ENCODE assay signal across 8 cellular contexts in the genomic region with DNA sequence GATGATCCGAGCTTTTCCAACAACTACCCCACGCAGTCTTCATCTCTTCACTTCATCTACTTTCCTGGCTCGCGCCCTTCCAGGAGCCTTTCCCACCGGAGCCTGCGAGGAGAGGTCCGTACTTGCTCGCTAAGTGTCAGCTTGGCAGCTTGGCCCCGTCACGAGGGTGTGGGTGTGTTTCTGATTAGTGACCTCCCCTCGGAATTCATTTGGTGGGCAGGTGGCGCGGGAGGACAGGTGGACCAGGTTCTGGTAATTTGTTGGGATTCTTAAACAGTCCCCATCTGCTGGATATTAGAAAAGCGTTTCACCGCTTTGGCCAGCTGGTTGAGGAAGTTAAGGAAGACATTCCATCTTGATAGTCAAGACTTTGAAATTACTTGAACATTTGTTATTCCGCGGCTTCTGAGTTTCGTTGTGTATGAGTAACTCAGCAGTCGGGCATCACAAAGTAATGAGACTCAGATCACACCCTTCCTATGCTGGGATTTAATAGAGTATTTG. TPM values are rescaled to one million over a fixed set of nuclear protein-coding genes. Genes with fewer than 3 reads are reported as not detected.
A peak's percentile ranks its signal among the peaks of the same experiment; 100 is the strongest.
DNase-seq lines count a peak whose midpoint lies in the region; TF ChIP-seq lines count a peak whose summit lies in the region.

No MANE protein-coding gene starts in this region.

- 0 out of 2 replicates have a peak, but pooled peaks cover 5% of the 10 kb centered on the region for H3K4me1 ChIP-seq in MM.1S (ENCODE audit: low read length)
- H3K4me1 ChIP-seq in mesodermal cell (ENCODE audit: control insufficient read depth, insufficient read depth, low read length, poor library complexity, severe bottlenecking), result peaks cover 11% of the 10 kb centered on the region

- peak overlapping the region; percentile 70; the same call in 1 of the 2 replicates for H3K27ac ChIP-seq in MM.1S (ENCODE audit: low read length)
- peak overlapping the region; percentile 92 for H3K27ac ChIP-seq in mesodermal cell (ENCODE audit: low read depth, low read length, severe bottlenecking)

- no peaks in the 10 kb centered on the region for H3K27me3 Mint-ChIP-seq in activated CD4-positive, alpha-beta T cell treated with anti-CD3 and anti-CD28 coated beads, Interleukin-2, amount 10 ng/mL, durations not matched to agents 24 days and 14 days

- no peaks in the 10 kb centered on the region for H3F3A ChIP-seq in MM.1S (ENCODE audit: insufficient read depth, low read length)

- peak overlapping the region; percentile 71 for H2AFZ ChIP-seq in MM.1S (ENCODE audit: low read length)

- no peaks in the 10 kb centered on the region; the same call in 1 of the 2 replicates for H3K36me3 ChIP-seq in GM06990 (ENCODE audit: control insufficient read depth, insufficient read depth, low read length)
- H3K36me3 ChIP-seq in H7 (replicated peaks; ENCODE audit: control insufficient read depth, insufficient read depth, low read length), result peaks cover 3% of the 10 kb centered on the region; the same call in 1 of the 2 replicates
- no peaks in the 10 kb centered on the region for H3K36me3 ChIP-seq in MM.1S (replicated peaks; ENCODE audit: insufficient read depth, low read length)
- H3K36me3 ChIP-seq in mesodermal cell (ENCODE audit: control insufficient read depth, insufficient read depth, low read length), result peaks cover 29% of the 10 kb centered on the region

- peaks cover 38% of the 10 kb centered on the region for H3K36me3 Mint-ChIP-seq in activated CD4-positive, alpha-beta T cell treated with anti-CD3 and anti-CD28 coated beads, Interleukin-2, amount 10 ng/mL, durations not matched to agents 24 days and 14 days (ENCODE audit: low read depth)

- H3K9me3 ChIP-seq in MM.1S (replicated peaks; ENCODE audit: insufficient read depth, low read length) (no peaks in the 10 kb centered on the region), mesodermal cell (ENCODE audit: control insufficient read depth, low read length) (no peaks in the 10 kb centered on the region)

- 0% methylated on average over 5 to 8 of the region's 19 CpGs for WGBS in mesodermal cell (ENCODE audit: insufficient coverage in 2 of 2), 2 experiments

- peaks cover 28% of the 10 kb centered on the region for H3K79me2 ChIP-seq in MM.1S (ENCODE audit: low read length)

- peak overlapping the region; percentile 47 for H3K4me2 ChIP-seq in MM.1S (ENCODE audit: low read depth, low read length)

- intact Hi-C loops in activated CD4-positive, alpha-beta T cell treated with anti-CD3 and anti-CD28 coated beads, Interleukin-2, amount 10 ng/mL, durations not matched to agents 24 days and 14 days (cut with micrococcal nuclease), result loop anchor here (5.0 to 10.0 kb wide), 2 partner anchors 687 to 1915 kb away; a partner anchor contains a TSS

- peak overlapping the region; percentile 81 for H3K4me3 ChIP-seq in GM06990 (replicated peaks; ENCODE audit: low read depth, low read length)
- peak overlapping the region; percentile 96 for H3K4me3 ChIP-seq in H7 (ENCODE audit: insufficient read depth, low read depth, low read length)
- H3K4me3 ChIP-seq in MM.1S (ENCODE audit: low read length), result peak overlapping the region; percentile 85
- peak overlapping the region; percentile 89 for H3K4me3 ChIP-seq in mesodermal cell (ENCODE audit: extremely low read depth, insufficient read depth, low read length, poor library complexity, severe bottlenecking)

- DNase-seq in GM06990 (ENCODE audit: extremely low read depth, insufficient read length) (no peak), H7 (peak; percentile 13), MM.1S (peak; percentile 47)
- DNase-seq in activated CD4-positive, alpha-beta T cell treated with anti-CD3 and anti-CD28 coated beads, Interleukin-2, amount 10 ng/mL, durations not matched to agents 24 days and 14 days, result peak; percentile 87
- peak; percentile 21 for DNase-seq in effector CD8-positive, alpha-beta T cell (lab: John Stamatoyannopoulos, UW)
- DNase-seq in stimulated activated CD8-positive, alpha-beta memory T cell treated with anti-CD3 and anti-CD28 coated beads, Interleukin-4, amount 100 ng/mL, for 24 hours (ENCODE audit: low read depth), result peak; percentile 41
- no peak for DNase-seq in central memory CD4-positive, alpha-beta T cell

- no peaks in the 10 kb centered on the region for H4K20me1 ChIP-seq in MM.1S (ENCODE audit: insufficient read depth, low read length)

- peak overlapping the region; percentile 99 for H3K4me3 Mint-ChIP-seq in activated CD4-positive, alpha-beta T cell treated with anti-CD3 and anti-CD28 coated beads, Interleukin-2, amount 10 ng/mL, durations not matched to agents 24 days and 14 days

- H3K27me3 ChIP-seq in GM06990 (replicated peaks; ENCODE audit: control insufficient read depth, insufficient read depth, low read length) (no peaks in the 10 kb centered on the region), H7 (ENCODE audit: control insufficient read depth, insufficient read depth, low read length) (no peaks in the 10 kb centered on the region), MM.1S (replicated peaks; ENCODE audit: insufficient read depth, low read length) (no peaks in the 10 kb centered on the region)

- H3K9me3 Mint-ChIP-seq in activated CD4-positive, alpha-beta T cell treated with anti-CD3 and anti-CD28 coated beads, Interleukin-2, amount 10 ng/mL, durations not matched to agents 24 days and 14 days, result no peaks in the 10 kb centered on the region

- H3K27ac Mint-ChIP-seq in activated CD4-positive, alpha-beta T cell treated with anti-CD3 and anti-CD28 coated beads, Interleukin-2, amount 10 ng/mL, durations not matched to agents 24 days and 14 days, result peak overlapping the region; percentile 99

- H3K9me2 ChIP-seq in MM.1S (replicated peaks; ENCODE audit: insufficient read depth, low read length), result no peaks in the 10 kb centered on the region

- H3K9ac ChIP-seq in MM.1S (ENCODE audit: low read length), result peak overlapping the region; percentile 90

- H3K4me1 Mint-ChIP-seq in activated CD4-positive, alpha-beta T cell treated with anti-CD3 and anti-CD28 coated beads, Interleukin-2, amount 10 ng/mL, durations not matched to agents 24 days and 14 days, result peaks cover 34% of the 10 kb centered on the region

- TF ChIP-seq CTCF in GM06990 (IDR thresholded peaks at IDR 0.05; ENCODE audit: insufficient read depth, low read length, poor library complexity, severe bottlenecking) (no peak), MM.1S (IDR thresholded peaks at IDR 0.05; ENCODE audit: low read length) (no peak)

RNA-seq across cellular contexts. Expression of a gene that starts 0.5 kb away (rescaled TPM):
- 24.8 and 39.6 TPM in 2 replicates for total RNA-seq in H7 (2014; rRNA removed; shearing (Covaris generic))
- 63.5 and 69.4 TPM in 2 replicates for total RNA-seq in activated CD4-positive, alpha-beta T cell treated with anti-CD3 and anti-CD28 coated beads, Interleukin-2, amount 10 ng/mL, durations not matched to agents 24 days and 14 days
- polyA plus RNA-seq in mesodermal cell (2013, experiment 1 of 2), result 49.9 TPM
- polyA plus RNA-seq in mesodermal cell (2013, experiment 2 of 2), result 48.3 TPM

Comparison
In these comparisons a context has a peak if more than half of its experiments do, and no peak if none do; other contexts are left out.
1. DNase-seq: peak in H7 (single experiment), MM.1S (single experiment), activated CD4-positive, alpha-beta T cell treated with anti-CD3 and anti-CD28 coated beads, Interleukin-2, amount 10 ng/mL, durations not matched to agents 24 days and 14 days (single experiment), effector CD8-positive, alpha-beta T cell (single experiment) and stimulated activated CD8-positive, alpha-beta memory T cell treated with anti-CD3 and anti-CD28 coated beads, Interleukin-4, amount 100 ng/mL, for 24 hours (single experiment); none in GM06990 (single experiment) and central memory CD4-positive, alpha-beta T cell (single experiment).
2. Peak in every context shown above with its lines, with median percentiles within 50 percentile points of each other: H3K4me3 ChIP-seq.